Comparison of ENCODE assay signal across 16 cellular contexts in the genomic region with DNA sequence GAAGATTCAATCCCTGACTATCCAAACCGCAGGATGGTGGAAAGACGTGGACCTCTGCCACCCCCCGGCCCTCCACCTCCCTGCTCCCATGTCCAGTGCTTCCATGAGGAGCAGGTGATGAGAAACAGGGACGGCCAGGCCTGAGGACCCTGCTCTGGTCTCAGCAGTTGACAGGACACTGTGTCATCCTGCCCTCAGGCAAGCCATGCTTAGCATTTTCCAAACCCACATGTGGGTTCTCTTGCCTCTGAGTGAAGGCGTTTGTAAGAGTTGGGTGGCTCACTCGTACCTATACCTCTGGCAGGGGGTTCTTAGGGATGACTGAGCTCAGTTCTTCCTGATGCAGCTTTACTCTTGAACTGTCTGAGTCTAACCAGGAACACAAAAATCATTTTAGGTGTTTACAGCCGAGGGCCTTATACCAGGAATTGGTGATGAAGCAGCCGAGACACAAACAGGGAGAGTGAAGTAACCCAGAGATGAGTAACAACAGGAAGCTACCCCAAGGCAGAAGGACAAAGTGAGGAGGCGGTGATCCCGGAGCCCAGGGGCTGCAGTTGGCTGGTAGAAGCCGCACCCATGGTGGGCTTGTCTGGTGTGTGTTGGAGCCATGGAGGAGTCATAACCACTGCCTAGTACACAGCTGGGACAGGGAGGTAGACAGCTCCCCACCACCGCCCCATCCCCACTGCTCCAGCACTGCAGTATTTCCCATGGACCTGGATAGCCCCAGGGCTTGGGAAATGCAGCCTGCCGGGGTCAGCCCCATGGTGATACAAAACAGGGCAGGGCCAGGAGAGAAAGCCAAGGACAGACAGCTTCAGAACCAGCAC. TPM values are rescaled to one million over a fixed set of nuclear protein-coding genes. Genes with fewer than 3 reads are reported as not detected.
DNase-seq lines count a peak whose midpoint lies in the region; ATAC-seq, FAIRE-seq and TF ChIP-seq lines count a peak whose summit lies in the region.
"Had no signal": no experiment of that assay in that cellular context is flagged by ENCODE, and none has a peak within 500 bp of the region (broad histone marks: within the 10 kb centered on the region; RNA-seq: fewer than 3 reads in every experiment).

No MANE protein-coding gene starts in this region.

- H3K9me1 ChIP-seq in endothelial cell of umbilical vein (replicated peaks; ENCODE audit: control insufficient read depth, extremely low read depth, insufficient read depth, low read length): no peaks in the 10 kb centered on the region

- DNase-seq in ELR (ENCODE audit: low read depth): peak; percentile 82
- DNase-seq in Panc1 (ENCODE audit: low read depth, low spot score): no peak
- DNase-seq in endothelial cell of umbilical vein (ENCODE audit: low read depth, low spot score): peak; percentile 10
- DNase-seq in osteoblast (ENCODE audit: insufficient read length, low spot score, missing footprints): peak; percentile 94
- no peak for DNase-seq in AG08396 (ENCODE audit: low spot score)
- DNase-seq in HT-29 (ENCODE audit: low spot score): no peak
- no peak for DNase-seq in NK-92 (lab: John Stamatoyannopoulos, UW; ENCODE audit: unreplicated experiment)
- no peak for DNase-seq in psoas muscle
- DNase-seq: activated T-cell treated with anti-CD3 and anti-CD28 coated beads, Interleukin-2, amount 50 U/mL, for 72 hours; NCI-H1092 treated with DMSO at 0.1 percent for 48 hours; stimulated activated CD4-positive, alpha-beta T cell treated with anti-CD3 and anti-CD28 coated beads, Interleukin-12 subunit alpha, Interleukin-12 subunit beta, amount 100 ng/mL, for 4 hours had no signal

- ATAC-seq in Panc1 (no peak), psoas muscle (no peak)
- ATAC-seq: activated T-cell treated with anti-CD3 and anti-CD28 coated beads, Interleukin-2, amount 50 U/mL, for 72 hours had no signal

- POLR2A ChIA-PET in Panc1 (lab: Charles Lee) (interaction anchor here (0.5 kb wide), 1 partner anchor 232 kb away, joined by 3 read pairs; no protein-coding TSS in a partner anchor), endothelial cell of umbilical vein (lab: Charles Lee) (no interaction called here)

- no peak overlapping the region for H3K9ac ChIP-seq in endothelial cell of umbilical vein (replicated peaks; ENCODE audit: extremely low read depth, insufficient read depth, low read length)

- no peak for TF ChIP-seq CTCF in Panc1 (IDR thresholded peaks at IDR 0.05)
- no peak for TF ChIP-seq CTCF in endothelial cell of umbilical vein (IDR thresholded peaks at IDR 0.05; ENCODE audit: extremely low read depth in 1 of 2, insufficient read depth in 1 of 2, low read depth in 1 of 2, low read length in 2 of 2)
- no peak for TF ChIP-seq CTCF in osteoblast (IDR thresholded peaks at IDR 0.05; ENCODE audit: extremely low read depth, low read depth, low read length)
- TF ChIP-seq CTCF in psoas muscle (IDR thresholded peaks at IDR 0.05): no peak

- in situ Hi-C loops in Panc1 (cut with HindIII; ENCODE audit: low pct_unique_long_range_greater_than_20kb, low sequenced_read_pairs): no loop called here

- no peaks in the 10 kb centered on the region for H3K9me3 ChIP-seq in Panc1 (ENCODE audit: control insufficient read depth, insufficient read depth, low read depth, low read length)
- H3K9me3 ChIP-seq in endothelial cell of umbilical vein (replicated peaks; ENCODE audit: control insufficient read depth, insufficient read depth, low read length): no peaks in the 10 kb centered on the region
- no peaks in the 10 kb centered on the region for H3K9me3 ChIP-seq in osteoblast (ENCODE audit: low read depth, low read length)
- H3K9me3 ChIP-seq in psoas muscle: no peaks in the 10 kb centered on the region

- FAIRE-seq in endothelial cell of umbilical vein (lab: Jason Lieb, UNC): peak; percentile 64
- FAIRE-seq: TTC549 had no signal

- no peak for TF ChIP-seq POLR2A in endothelial cell of umbilical vein (IDR thresholded peaks at IDR 0.05; ENCODE audit: low read depth, low read length)

- H3K4me1 ChIP-seq in Panc1 (ENCODE audit: control insufficient read depth, insufficient read depth, low read length) (peaks cover 43% of the 10 kb centered on the region), endothelial cell of umbilical vein (ENCODE audit: control insufficient read depth, extremely low read depth, insufficient read depth, low read length) (peaks cover 28% of the 10 kb centered on the region), osteoblast (ENCODE audit: insufficient read depth, low read length) (peaks cover 27% of the 10 kb centered on the region), psoas muscle (no peaks in the 10 kb centered on the region)

- peak overlapping the region; percentile 67 for H3K4me2 ChIP-seq in endothelial cell of umbilical vein (ENCODE audit: insufficient read depth, low read length)
- H3K4me2 ChIP-seq in osteoblast (ENCODE audit: insufficient read depth, low read length): peak overlapping the region; percentile 22

- H4K20me1 ChIP-seq in endothelial cell of umbilical vein (replicated peaks; ENCODE audit: control insufficient read depth, extremely low read depth, insufficient read depth, low read length) (no peaks in the 10 kb centered on the region), osteoblast (ENCODE audit: insufficient read depth, low read length) (no peaks in the 10 kb centered on the region)

- H3K27ac ChIP-seq in Panc1 (ENCODE audit: low read length): peak overlapping the region; percentile 75
- H3K27ac ChIP-seq in endothelial cell of umbilical vein (ENCODE audit: insufficient read depth, low read depth, low read length): peak overlapping the region; percentile 62
- H3K27ac ChIP-seq in osteoblast (ENCODE audit: low read depth, low read length): peak overlapping the region; percentile 10
- H3K27ac ChIP-seq in psoas muscle: no peak overlapping the region

- H2AFZ ChIP-seq in endothelial cell of umbilical vein (ENCODE audit: low read depth, low read length): peak overlapping the region; percentile 39
- H2AFZ ChIP-seq in osteoblast (ENCODE audit: low read length): peak overlapping the region; percentile 72

- H3K4me3 ChIP-seq in Panc1 (ENCODE audit: low read depth in 2 of 2, low read length in 2 of 2) (no peak overlapping the region), endothelial cell of umbilical vein (replicated peaks in 1 of 3; ENCODE audit: insufficient read depth in 1 of 3, low read depth in 1 of 3, low read length in 3 of 3) (no peak overlapping the region), osteoblast (ENCODE audit: insufficient read depth, low read length) (no peak overlapping the region), psoas muscle (no peak overlapping the region)

- CTCF ChIA-PET in Panc1 (lab: Charles Lee): interaction anchor here (1.2 to 1.4 kb wide), 2 partner anchors 26 to 36 kb away, joined by 3 to 9 read pairs; a partner anchor contains a TSS
- CTCF ChIA-PET in endothelial cell of umbilical vein (lab: Charles Lee): interaction anchor here (0.8 to 4.8 kb wide), 8 partner anchors 8 to 115 kb away, joined by 3 to 34 read pairs (median 6); a partner anchor contains a TSS

- WGBS in psoas muscle, 3 donors: 74 to 84% (median 79%) methylated on average over 13 of the region's 13 CpGs

- H3K36me3 ChIP-seq in Panc1 (ENCODE audit: control insufficient read depth, insufficient read depth, low read length) (no peaks in the 10 kb centered on the region), endothelial cell of umbilical vein (ENCODE audit: control insufficient read depth in 2 of 2, extremely low read depth in 1 of 2, insufficient read depth in 2 of 2, low read length in 2 of 2) (no peaks in the 10 kb centered on the region), osteoblast (ENCODE audit: insufficient read depth, low read length) (no peaks in the 10 kb centered on the region), psoas muscle (ENCODE audit: insufficient read depth in 1 of 2, low read depth in 1 of 2) (no peaks in the 10 kb centered on the region)

- dilution Hi-C loops in endothelial cell of umbilical vein (cut with MboI; ENCODE audit: extremely low pct_ligation_motif_present, low sequenced_read_pairs): no loop called here

- BruUV-seq in Panc1 (replicated peaks; lab: Mats Ljungman, UMichigan) (no TSS peak), endothelial cell of umbilical vein (replicated peaks; lab: Mats Ljungman, UMichigan) (no TSS peak)

- H3K27me3 ChIP-seq in Panc1 (ENCODE audit: control insufficient read depth, insufficient read depth, low read length) (no peaks in the 10 kb centered on the region), endothelial cell of umbilical vein (ENCODE audit: control insufficient read depth in 2 of 2, insufficient read depth in 2 of 2, low read length in 2 of 2) (peaks cover 6 to 14% of the 10 kb centered on the region in 2 experiments), osteoblast (ENCODE audit: insufficient read depth, low read length) (no peaks in the 10 kb centered on the region), psoas muscle (ENCODE audit: insufficient read depth in 3 of 3, low read length in 2 of 3) (peaks cover 0 to 4% (median 0%) of the 10 kb centered on the region in 3 donors)

- intact Hi-C loops in Panc1 (cut with micrococcal nuclease; ENCODE audit: unreplicated experiment): no loop called here
- intact Hi-C loops in endothelial cell of umbilical vein (cut with micrococcal nuclease): no loop called here
- intact Hi-C loops in psoas muscle (cut with DNase I): loop anchor here in 1 of 2 donors (10.0 kb wide), 1 partner anchor 919 kb away; no protein-coding TSS in a partner anchor

- H3K79me2 ChIP-seq in endothelial cell of umbilical vein (ENCODE audit: control insufficient read depth, insufficient read depth, low read length): no peaks in the 10 kb centered on the region
- H3K79me2 ChIP-seq in osteoblast (ENCODE audit: insufficient read depth, low read length): no peaks in the 10 kb centered on the region

RNA-seq across cellular contexts. Expression of a gene that starts 21.4 kb away (rescaled TPM):
- total RNA-seq in Panc1 (2021; ENCODE audit: unreplicated experiment) (not detected), endothelial cell of umbilical vein (not detected in 2 replicates), osteoblast (under 0.01 and 0.29 TPM in 2 replicates), psoas muscle (100 to 1,000 TPM in 3 of 4 donors, 10 to 100 TPM in 1; 18.0 to 882 (median 334) TPM)
- polyA plus RNA-seq in Panc1 (2012; ENCODE audit: insufficient read length): not detected
- polyA plus RNA-seq in endothelial cell of umbilical vein (not detected in 2 replicates), psoas muscle (10 to 100 TPM; 20.6 to 39.1 (median 33.4) TPM)
- polyA plus RNA-seq in endothelial cell of umbilical vein (2011; cell fraction: cytosol; rRNA removed): not detected in 2 replicates
- polyA plus RNA-seq in endothelial cell of umbilical vein (2011; cell fraction: nucleus; rRNA removed): not detected in 2 replicates
- not detected in 2 replicates for polyA plus RNA-seq in endothelial cell of umbilical vein (2012)
- not detected in 2 replicates for polyA minus RNA-seq in endothelial cell of umbilical vein
- polyA minus RNA-seq in endothelial cell of umbilical vein (2011; cell fraction: cytosol; rRNA and poly(A)+ RNA removed): not detected
- not detected in 2 replicates for polyA minus RNA-seq in endothelial cell of umbilical vein (2011; cell fraction: nucleus; rRNA and poly(A)+ RNA removed)
- not detected in 2 replicates for total RNA-seq in HT-29 (2014; rRNA removed; shearing (Covaris generic))
- total RNA-seq: activated T-cell treated with anti-CD3 and anti-CD28 coated beads, Interleukin-2, amount 50 U/mL, for 72 hours; chondrocyte; glomerular endothelial cell; mononuclear cell; OCI-LY7 had no signal

RNA-seq across cellular contexts. Expression of a gene that starts 26.7 kb away (rescaled TPM):
- total RNA-seq in Panc1 (2021; ENCODE audit: unreplicated experiment) (8.5 TPM), endothelial cell of umbilical vein (not detected in 2 replicates), osteoblast (4.0 and 9.1 TPM in 2 replicates), psoas muscle (10 to 100 TPM in 1 of 4 donors, 1 to 10 TPM in 3; 1.2 to 10.4 (median 6.1) TPM)
- polyA plus RNA-seq in Panc1 (2012; ENCODE audit: insufficient read length): 7.1 TPM
- polyA plus RNA-seq in endothelial cell of umbilical vein (0.08 and 0.15 TPM in 2 replicates), psoas muscle (1 to 10 TPM; 1.1 to 1.8 (median 1.3) TPM)
- 0.07 and 0.14 TPM in 2 replicates for polyA plus RNA-seq in endothelial cell of umbilical vein (2011; cell fraction: cytosol; rRNA removed)
- 0.24 TPM in 1 of 2 replicates, not detected in the other for polyA plus RNA-seq in endothelial cell of umbilical vein (2011; cell fraction: nucleus; rRNA removed)
- 0.09 and 0.42 TPM in 2 replicates for polyA plus RNA-seq in endothelial cell of umbilical vein (2012)
- not detected in 2 replicates for polyA minus RNA-seq in endothelial cell of umbilical vein
- 0.61 TPM for polyA minus RNA-seq in endothelial cell of umbilical vein (2011; cell fraction: cytosol; rRNA and poly(A)+ RNA removed)
- polyA minus RNA-seq in endothelial cell of umbilical vein (2011; cell fraction: nucleus; rRNA and poly(A)+ RNA removed): not detected in 2 replicates
- 0.89 TPM in 1 of 2 replicates, not detected in the other for total RNA-seq in HT-29 (2014; rRNA removed; shearing (Covaris generic))
- total RNA-seq: activated T-cell treated with anti-CD3 and anti-CD28 coated beads, Interleukin-2, amount 50 U/mL, for 72 hours; glomerular endothelial cell; mononuclear cell; OCI-LY7 had no signal

RNA-seq across cellular contexts. Expression of a gene that starts 32.3 kb away (rescaled TPM):
- total RNA-seq in Panc1 (2021; ENCODE audit: unreplicated experiment) (0.10 TPM), endothelial cell of umbilical vein (not detected in 2 replicates), osteoblast (273 and 932 TPM in 2 replicates), psoas muscle (100 to 1,000 TPM in 1 of 4 donors, 10 to 100 TPM in 1, 1 to 10 TPM in 2; 1.7 to 156 (median 37.0) TPM)
- 0.97 TPM for polyA plus RNA-seq in Panc1 (2012; ENCODE audit: insufficient read length)
- polyA plus RNA-seq in endothelial cell of umbilical vein (not detected in 2 replicates), psoas muscle (10 to 100 TPM in 1 of 3 donors, 1 to 10 TPM in 2; 8.4 to 11.1 (median 9.9) TPM)
- not detected in 2 replicates for polyA plus RNA-seq in endothelial cell of umbilical vein (2011; cell fraction: cytosol; rRNA removed)
- polyA plus RNA-seq in endothelial cell of umbilical vein (2011; cell fraction: nucleus; rRNA removed): not detected in 2 replicates
- not detected in 2 replicates for polyA plus RNA-seq in endothelial cell of umbilical vein (2012)
- not detected in 2 replicates for polyA minus RNA-seq in endothelial cell of umbilical vein
- polyA minus RNA-seq in endothelial cell of umbilical vein (2011; cell fraction: cytosol; rRNA and poly(A)+ RNA removed): not detected
- polyA minus RNA-seq in endothelial cell of umbilical vein (2011; cell fraction: nucleus; rRNA and poly(A)+ RNA removed): not detected in 2 replicates
- total RNA-seq in HT-29 (2014; rRNA removed; shearing (Covaris generic)): not detected in 2 replicates
- total RNA-seq: activated T-cell treated with anti-CD3 and anti-CD28 coated beads, Interleukin-2, amount 50 U/mL, for 72 hours; chondrocyte; OCI-LY7 had no signal

Comparison
In these comparisons a context has a peak if more than half of its experiments do, and no peak if none do; other contexts are left out.
1. DNase-seq: peak in ELR (single experiment), endothelial cell of umbilical vein (single experiment) and osteoblast (single experiment); none in Panc1 (single experiment), AG08396 (single experiment), HT-29 (single experiment), NK-92 (single experiment) and psoas muscle (0 of 2).
2. RNA of a gene that starts 21.4 kb away (total RNA-seq): 18.0 to 882 TPM in psoas muscle; not detected in Panc1 (single experiment), not detected in endothelial cell of umbilical vein, under 0.01 to 0.29 TPM in osteoblast and not detected in HT-29; every median in the first group is over 10 times any median in the second.